ENCODE assay signal across 1 cellular context in genomic region chr15:64883097-64883581, GRCh38.
TF ChIP-seq lines count a peak whose summit lies in the region.

No MANE protein-coding gene starts in this region.

TF ChIP-seq in GM23338, 12 proteins besides CTCF, POLR2A, EP300 and RAD21 (continued from another document):
- TF ChIP-seq ZNF462 (CRISPR knock-in tag; IDR thresholded peaks at IDR 0.05), result no peak
- TF ChIP-seq EZH2 (IDR thresholded peaks at IDR 0.05; ENCODE audit: low read depth, unreplicated experiment), result no peak
- no peak for TF ChIP-seq CREB1 (CRISPR knock-in tag; IDR thresholded peaks at IDR 0.05; ENCODE audit: low read depth)
- no peak for TF ChIP-seq NANOG (IDR thresholded peaks at IDR 0.05; ENCODE audit: borderline replicate concordance)
- no peak for TF ChIP-seq STAT1 (IDR thresholded peaks at IDR 0.05; ENCODE audit: unreplicated experiment)
- no peak for TF ChIP-seq ZNF331 (CRISPR knock-in tag; IDR thresholded peaks at IDR 0.05; ENCODE audit: low read depth)
- no peak for TF ChIP-seq POLR2AphosphoS5 (IDR thresholded peaks at IDR 0.05; ENCODE audit: low read depth)
- no peak for TF ChIP-seq JUNB (IDR thresholded peaks at IDR 0.05; ENCODE audit: unreplicated experiment)
